1 cellular context compared by ENCODE assay signal in the genomic region with DNA sequence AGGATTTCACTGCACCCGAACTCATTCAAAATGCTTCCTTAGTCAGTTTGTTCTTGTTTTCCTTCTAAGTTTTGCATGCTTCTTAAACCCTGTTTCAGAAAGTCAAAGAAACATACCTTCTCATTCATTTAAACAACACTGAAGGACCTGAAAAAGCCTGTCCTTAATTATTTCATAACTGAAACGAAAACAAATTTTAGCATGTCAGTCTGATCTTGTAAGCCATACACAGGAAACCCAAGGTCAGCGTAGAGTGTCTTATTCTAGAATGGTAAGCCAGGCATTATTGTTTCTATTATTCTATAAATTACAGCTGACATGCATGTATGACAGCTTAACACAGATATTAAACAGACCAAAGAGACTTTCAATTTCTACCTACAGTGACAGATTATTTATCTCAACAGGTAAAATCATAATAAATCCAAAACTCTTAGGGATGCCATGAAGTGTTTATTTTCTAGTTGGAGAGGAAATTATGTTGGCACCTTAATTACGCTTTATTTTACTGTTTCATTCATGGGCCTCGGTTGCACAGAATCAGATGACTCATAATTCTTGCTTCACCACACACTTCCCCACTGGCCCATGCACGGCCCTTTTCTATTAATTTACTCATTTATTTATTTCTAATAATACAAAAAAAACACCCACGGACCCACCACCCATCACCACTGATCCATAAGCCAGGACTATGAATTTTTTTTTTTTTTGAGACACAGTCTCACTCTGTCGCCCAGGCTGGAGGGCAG.
TF ChIP-seq lines count a peak whose summit lies in the region.

No MANE protein-coding gene starts in this region.

TF ChIP-seq in WTC11, 78 proteins besides CTCF, POLR2A, EP300 and RAD21 (continued from another document):
- TF ChIP-seq, protein P1, sequence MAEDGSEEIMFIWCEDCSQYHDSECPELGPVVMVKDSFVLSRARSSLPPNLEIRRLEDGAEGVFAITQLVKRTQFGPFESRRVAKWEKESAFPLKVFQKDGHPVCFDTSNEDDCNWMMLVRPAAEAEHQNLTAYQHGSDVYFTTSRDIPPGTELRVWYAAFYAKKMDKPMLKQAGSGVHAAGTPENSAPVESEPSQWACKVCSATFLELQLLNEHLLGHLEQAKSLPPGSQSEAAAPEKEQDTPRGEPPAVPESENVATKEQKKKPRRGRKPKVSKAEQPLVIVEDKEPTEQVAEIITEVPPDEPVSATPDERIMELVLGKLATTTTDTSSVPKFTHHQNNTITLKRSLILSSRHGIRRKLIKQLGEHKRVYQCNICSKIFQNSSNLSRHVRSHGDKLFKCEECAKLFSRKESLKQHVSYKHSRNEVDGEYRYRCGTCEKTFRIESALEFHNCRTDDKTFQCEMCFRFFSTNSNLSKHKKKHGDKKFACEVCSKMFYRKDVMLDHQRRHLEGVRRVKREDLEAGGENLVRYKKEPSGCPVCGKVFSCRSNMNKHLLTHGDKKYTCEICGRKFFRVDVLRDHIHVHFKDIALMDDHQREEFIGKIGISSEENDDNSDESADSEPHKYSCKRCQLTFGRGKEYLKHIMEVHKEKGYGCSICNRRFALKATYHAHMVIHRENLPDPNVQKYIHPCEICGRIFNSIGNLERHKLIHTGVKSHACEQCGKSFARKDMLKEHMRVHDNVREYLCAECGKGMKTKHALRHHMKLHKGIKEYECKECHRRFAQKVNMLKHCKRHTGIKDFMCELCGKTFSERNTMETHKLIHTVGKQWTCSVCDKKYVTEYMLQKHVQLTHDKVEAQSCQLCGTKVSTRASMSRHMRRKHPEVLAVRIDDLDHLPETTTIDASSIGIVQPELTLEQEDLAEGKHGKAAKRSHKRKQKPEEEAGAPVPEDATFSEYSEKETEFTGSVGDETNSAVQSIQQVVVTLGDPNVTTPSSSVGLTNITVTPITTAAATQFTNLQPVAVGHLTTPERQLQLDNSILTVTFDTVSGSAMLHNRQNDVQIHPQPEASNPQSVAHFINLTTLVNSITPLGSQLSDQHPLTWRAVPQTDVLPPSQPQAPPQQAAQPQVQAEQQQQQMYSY (CRISPR knock-in tag; IDR thresholded peaks at IDR 0.05): no peak
- TF ChIP-seq, protein P2, sequence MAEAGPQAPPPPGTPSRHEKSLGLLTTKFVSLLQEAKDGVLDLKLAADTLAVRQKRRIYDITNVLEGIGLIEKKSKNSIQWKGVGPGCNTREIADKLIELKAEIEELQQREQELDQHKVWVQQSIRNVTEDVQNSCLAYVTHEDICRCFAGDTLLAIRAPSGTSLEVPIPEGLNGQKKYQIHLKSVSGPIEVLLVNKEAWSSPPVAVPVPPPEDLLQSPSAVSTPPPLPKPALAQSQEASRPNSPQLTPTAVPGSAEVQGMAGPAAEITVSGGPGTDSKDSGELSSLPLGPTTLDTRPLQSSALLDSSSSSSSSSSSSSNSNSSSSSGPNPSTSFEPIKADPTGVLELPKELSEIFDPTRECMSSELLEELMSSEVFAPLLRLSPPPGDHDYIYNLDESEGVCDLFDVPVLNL (CRISPR knock-in tag; IDR thresholded peaks at IDR 0.05; ENCODE audit: borderline replicate concordance, low read depth): no peak
- TF ChIP-seq ZNF281 (CRISPR knock-in tag; IDR thresholded peaks at IDR 0.05) (no peak), ZBTB21 (CRISPR knock-in tag; IDR thresholded peaks at IDR 0.05; ENCODE audit: borderline replicate concordance) (no peak), TEAD1 (CRISPR knock-in tag; IDR thresholded peaks at IDR 0.05) (no peak), ZNF263 (CRISPR knock-in tag; IDR thresholded peaks at IDR 0.05; ENCODE audit: low read depth) (no peak), GTF2I (CRISPR knock-in tag; conservative IDR thresholded peaks at IDR 0.05) (no peak), ZNF423 (CRISPR knock-in tag; IDR thresholded peaks at IDR 0.05) (no peak)
